Comparison of ENCODE assay signal across 10 cellular contexts in the genomic region with DNA sequence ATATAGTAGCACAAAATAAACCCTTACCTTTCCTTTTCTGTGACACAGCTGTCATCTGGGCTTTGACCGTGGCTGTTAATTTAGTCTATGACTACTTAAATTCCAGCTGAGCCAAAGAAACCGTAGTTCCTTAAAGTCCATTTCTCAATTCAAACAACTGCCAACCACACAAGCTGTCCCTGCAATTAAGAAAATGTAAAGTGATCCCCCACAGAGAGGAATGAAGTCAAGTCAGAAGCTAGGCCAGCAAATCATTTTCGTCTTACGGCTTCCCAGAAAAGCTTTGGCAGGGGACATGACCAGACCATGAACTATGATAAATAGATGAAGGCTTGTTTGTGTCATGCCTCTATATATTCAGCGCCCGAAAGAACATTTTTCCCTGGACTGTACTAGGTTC. TPM values are rescaled to one million over a fixed set of nuclear protein-coding genes. Genes with fewer than 3 reads are reported as not detected.
DNase-seq lines count a peak whose midpoint lies in the region; ATAC-seq, FAIRE-seq and TF ChIP-seq lines count a peak whose summit lies in the region.
"Had no signal": no experiment of that assay in that cellular context is flagged by ENCODE, and none has a peak within 500 bp of the region (broad histone marks: within the 10 kb centered on the region; RNA-seq: fewer than 3 reads in every experiment).

No MANE protein-coding gene starts in this region.

- no peak for FAIRE-seq in urothelium cell line (lab: Jason Lieb, UNC)

- in situ Hi-C loops in mammary epithelial cell (cut with MboI; ENCODE audit: low sequenced_read_pairs in 2 of 2), result no loop called here

- no peak overlapping the region for H3K4me2 ChIP-seq in mammary epithelial cell (ENCODE audit: insufficient read depth, low read depth, low read length)

- no peak overlapping the region for H2AFZ ChIP-seq in mammary epithelial cell (ENCODE audit: low read depth, low read length)

- ATAC-seq in GM18867 (IDR thresholded peaks at IDR 0.05; ENCODE audit: unreplicated experiment) (no peak), GM19035 (IDR thresholded peaks at IDR 0.05; ENCODE audit: unreplicated experiment) (no peak), HG03378 (IDR thresholded peaks at IDR 0.05; ENCODE audit: unreplicated experiment) (no peak)

- H3K27me3 ChIP-seq in mammary epithelial cell (ENCODE audit: insufficient read depth, low read length) (no peaks in the 10 kb centered on the region), breast epithelium (no peaks in the 10 kb centered on the region), SJCRH30 (no peaks in the 10 kb centered on the region)
- H3K27me3 ChIP-seq: colonic mucosa had no signal

- WGBS in mammary epithelial cell (ENCODE audit: low coverage, missing lambda C conversion rate), result 51% methylated on average over 5 of the region's 6 CpGs

- H3K36me3 ChIP-seq in mammary epithelial cell (ENCODE audit: insufficient read depth, low read length), result no peaks in the 10 kb centered on the region
- no peaks in the 10 kb centered on the region for H3K36me3 ChIP-seq in breast epithelium
- no peaks in the 10 kb centered on the region for H3K36me3 ChIP-seq in SJCRH30
- H3K36me3 ChIP-seq: colonic mucosa had no signal

- TF ChIP-seq POLR2A in breast epithelium (IDR thresholded peaks at IDR 0.05), result no peak

- H3K4me1 ChIP-seq in mammary epithelial cell (ENCODE audit: insufficient read depth, low read length) (no peaks in the 10 kb centered on the region), breast epithelium (no peaks in the 10 kb centered on the region), SJCRH30 (peaks cover 18% of the 10 kb centered on the region)
- H3K4me1 ChIP-seq: colonic mucosa had no signal

- BruUV-seq in mammary epithelial cell (replicated peaks; lab: Mats Ljungman, UMichigan), result no TSS peak

- no peaks in the 10 kb centered on the region for H3K79me2 ChIP-seq in mammary epithelial cell (ENCODE audit: insufficient read depth, low read length)

- H3K9ac ChIP-seq in mammary epithelial cell (ENCODE audit: insufficient read depth, low read length), result no peak overlapping the region

- DNase-seq in mammary epithelial cell, result peak; percentile 4
- DNase-seq in breast epithelium (ENCODE audit: low spot score in 2 of 2), result no peak
- DNase-seq in SJCRH30, result peak; percentile 26 to 74
- peak; percentile 88 for DNase-seq in fibroblast of pulmonary artery (ENCODE audit: low read depth)
- no peak for DNase-seq in urothelium cell line (ENCODE audit: low spot score)
- DNase-seq: colonic mucosa, SHP77 had no signal

- intact Hi-C loops in mammary epithelial cell (cut with micrococcal nuclease), result no loop called here
- intact Hi-C loops in breast epithelium (cut with DNase I; ENCODE audit: low total_unique reads), result no loop called here

- H4K20me1 ChIP-seq in mammary epithelial cell (ENCODE audit: insufficient read depth, low read length), result no peaks in the 10 kb centered on the region

- H3K4me3 ChIP-seq in mammary epithelial cell (replicated peaks in 1 of 3; ENCODE audit: insufficient read depth in 1 of 3, low read depth in 2 of 3, low read length in 3 of 3), result no peak overlapping the region
- H3K4me3 ChIP-seq in breast epithelium, result no peak overlapping the region
- no peak overlapping the region for H3K4me3 ChIP-seq in SJCRH30
- no peak overlapping the region for H3K4me3 ChIP-seq in fibroblast of pulmonary artery (replicated peaks; ENCODE audit: low read depth, low read length)
- H3K4me3 ChIP-seq: colonic mucosa had no signal

- no peak for TF ChIP-seq CTCF in mammary epithelial cell (conservative IDR thresholded peaks at IDR 0.05 in 1 of 2, IDR thresholded peaks at IDR 0.05 in 1 of 2; ENCODE audit: extremely low read depth in 1 of 2, insufficient read depth in 1 of 2, low read depth in 1 of 2, low read length in 2 of 2)
- TF ChIP-seq CTCF in breast epithelium (IDR thresholded peaks at IDR 0.05), result no peak
- no peak for TF ChIP-seq CTCF in fibroblast of pulmonary artery (IDR thresholded peaks at IDR 0.05; ENCODE audit: low read length, missing control alignments)

- CTCF ChIA-PET in mammary epithelial cell (lab: Charles Lee; ENCODE audit: low non-redundant PET), result no interaction called here

- H3K27ac ChIP-seq in mammary epithelial cell (ENCODE audit: insufficient read depth, low read depth, low read length) (no peak overlapping the region), breast epithelium (no peak overlapping the region), SJCRH30 (peak overlapping the region; percentile 17; the same call in 1 of the 2 replicates)
- H3K27ac ChIP-seq: colonic mucosa had no signal

- no peaks in the 10 kb centered on the region for H3K9me3 ChIP-seq in mammary epithelial cell (replicated peaks; ENCODE audit: insufficient read depth, low read length)
- H3K9me3 ChIP-seq in breast epithelium, result no peaks in the 10 kb centered on the region
- H3K9me3 ChIP-seq in SJCRH30 (replicated peaks), result no peaks in the 10 kb centered on the region
- H3K9me3 ChIP-seq: colonic mucosa had no signal

- dilution Hi-C loops in mammary epithelial cell (cut with HindIII; ENCODE audit: low sequenced_read_pairs), result no loop called here

RNA-seq across cellular contexts. Expression of gene HACD1, which starts 54.6 kb away (rescaled TPM):
- total RNA-seq in mammary epithelial cell (10 to 100 TPM; 30.3 to 35.4 TPM), breast epithelium (10 to 100 TPM; 13.1 to 60.3 (median 13.2) TPM)
- polyA plus RNA-seq in mammary epithelial cell, result 15.7 TPM
- polyA minus RNA-seq in mammary epithelial cell, result 18.2 TPM
- 6.8 and 8.7 TPM in 2 replicates for total RNA-seq in SJCRH30 (2014; rRNA removed; shearing (Covaris generic))

Comparison
In these comparisons a context has a peak if more than half of its experiments do, and no peak if none do; other contexts are left out.
1. DNase-seq: peak in mammary epithelial cell (single experiment), SJCRH30 (2 of 2) and fibroblast of pulmonary artery (single experiment); none in breast epithelium (0 of 2) and urothelium cell line (single experiment).